ENCODE assay signal across 18 cellular contexts in the genomic region with DNA sequence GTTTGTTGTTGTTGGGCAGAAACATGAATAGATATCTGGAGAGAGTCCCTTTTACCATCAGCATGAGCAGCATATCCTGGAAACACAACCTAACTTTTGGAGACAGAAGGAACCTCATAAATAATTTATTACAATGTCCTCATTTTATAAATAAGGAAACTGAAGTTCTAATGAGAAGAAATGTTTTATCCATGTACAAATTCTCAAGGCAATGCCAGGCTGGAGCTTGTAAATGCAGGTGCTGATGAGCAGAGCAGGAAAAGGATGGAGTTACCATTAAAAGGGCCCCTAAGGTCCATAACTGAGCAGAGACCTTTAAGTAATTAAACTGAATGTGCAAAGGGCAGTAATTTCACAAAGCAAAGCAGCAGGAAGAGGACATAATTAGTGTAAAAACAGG. TPM values are rescaled to one million over a fixed set of nuclear protein-coding genes. Genes with fewer than 3 reads are reported as not detected.
DNase-seq lines count a peak whose midpoint lies in the region; ATAC-seq lines count a peak whose summit lies in the region.
"Had no signal": no experiment of that assay in that cellular context is flagged by ENCODE, and none has a peak within 500 bp of the region (broad histone marks: within the 10 kb centered on the region; RNA-seq: fewer than 3 reads in every experiment).

No MANE protein-coding gene starts in this region.

- H3K36me3 Mint-ChIP-seq in activated CD8-positive, alpha-beta memory T cell treated with anti-CD3 and anti-CD28 coated beads, Interleukin-2, amount 10 ng/mL, durations not matched to agents 7 days and 5 days: peaks cover 69% of the 10 kb centered on the region
- no peaks in the 10 kb centered on the region for H3K36me3 Mint-ChIP-seq in IgD-negative memory B cell
- H3K36me3 Mint-ChIP-seq in activated T-helper 1 cell treated with anti-CD3 and anti-CD28 coated beads, Interleukin-12 subunit alpha, Interleukin-12 subunit beta, Interleukin-2, Interleukin-4 antibody, amounts not matched to agents 30 ng/mL and 10 ng/mL and 1 ng/mL, durations not matched to agents 14 hours and 24 hours and 36 hours (ENCODE audit: low read depth): peaks cover 41% of the 10 kb centered on the region

- H3K9me3 ChIP-seq in trophoblast cell (ENCODE audit: insufficient read depth, low read depth, low read length): peaks cover 5% of the 10 kb centered on the region
- H3K9me3 ChIP-seq: breast epithelium had no signal

- peaks cover 5 to 7% of the 10 kb centered on the region in 2 experiments for H3K36me3 ChIP-seq in trophoblast cell (ENCODE audit: control insufficient read depth in 1 of 2, insufficient read depth in 2 of 2, low read length in 2 of 2)
- H3K36me3 ChIP-seq: breast epithelium had no signal

- no peak overlapping the region for H3K4me2 ChIP-seq in trophoblast cell (ENCODE audit: low read length)

- no peak overlapping the region for H4K8ac ChIP-seq in trophoblast cell (ENCODE audit: low read depth, low read length)

- no peak for DNase-seq in activated CD8-positive, alpha-beta memory T cell treated with anti-CD3 and anti-CD28 coated beads, Interleukin-2, amount 10 ng/mL, durations not matched to agents 7 days and 5 days
- DNase-seq in activated CD8-positive, alpha-beta memory T cell treated with anti-CD3 and anti-CD28 coated beads for 24 hours: no peak
- no peak for DNase-seq in activated T-helper 1 cell treated with anti-CD3 and anti-CD28 coated beads, Interleukin-12 subunit alpha, Interleukin-12 subunit beta, Interleukin-2, Interleukin-4 antibody, amounts not matched to agents 30 ng/mL and 10 ng/mL and 1 ng/mL, durations not matched to agents 14 hours and 24 hours and 36 hours (ENCODE audit: low spot score)
- DNase-seq in trophoblast cell (no peak), DMS153 treated with DMSO at 0.1 percent for 48 hours (lab: John Stamatoyannopoulos, UW; ENCODE audit: unreplicated experiment) (no peak), NCI-H2081 treated with DMSO at 0.1 percent for 48 hours (lab: John Stamatoyannopoulos, UW) (no peak)
- DNase-seq: ACHN, NCI-H1092, occipital lobe, Right ventricle myocardium superior, T1000 had no signal

- H3K23ac ChIP-seq in trophoblast cell (ENCODE audit: low read length): no peak overlapping the region

- no peaks in the 10 kb centered on the region for H3K27me3 Mint-ChIP-seq in activated CD8-positive, alpha-beta memory T cell treated with anti-CD3 and anti-CD28 coated beads, Interleukin-2, amount 10 ng/mL, durations not matched to agents 7 days and 5 days
- H3K27me3 Mint-ChIP-seq in IgD-negative memory B cell: no peaks in the 10 kb centered on the region
- H3K27me3 Mint-ChIP-seq in activated T-helper 1 cell treated with anti-CD3 and anti-CD28 coated beads, Interleukin-12 subunit alpha, Interleukin-12 subunit beta, Interleukin-2, Interleukin-4 antibody, amounts not matched to agents 30 ng/mL and 10 ng/mL and 1 ng/mL, durations not matched to agents 14 hours and 24 hours and 36 hours (ENCODE audit: insufficient read depth): no peaks in the 10 kb centered on the region

- H3K9me3 Mint-ChIP-seq in activated CD8-positive, alpha-beta memory T cell treated with anti-CD3 and anti-CD28 coated beads, Interleukin-2, amount 10 ng/mL, durations not matched to agents 7 days and 5 days (ENCODE audit: low read depth): no peaks in the 10 kb centered on the region
- H3K9me3 Mint-ChIP-seq in IgD-negative memory B cell: no peaks in the 10 kb centered on the region
- H3K9me3 Mint-ChIP-seq in activated T-helper 1 cell treated with anti-CD3 and anti-CD28 coated beads, Interleukin-12 subunit alpha, Interleukin-12 subunit beta, Interleukin-2, Interleukin-4 antibody, amounts not matched to agents 30 ng/mL and 10 ng/mL and 1 ng/mL, durations not matched to agents 14 hours and 24 hours and 36 hours: no peaks in the 10 kb centered on the region

- peak overlapping the region; percentile 64 for H3K4ac ChIP-seq in trophoblast cell (ENCODE audit: low read depth, low read length)

- H2BK5ac ChIP-seq in trophoblast cell (ENCODE audit: low read depth, low read length, poor library complexity): no peak overlapping the region

- CTCF ChIA-PET in activated CD8-positive, alpha-beta memory T cell treated with anti-CD3 and anti-CD28 coated beads, Interleukin-2, amount 10 ng/mL, durations not matched to agents 7 days and 5 days (lab: Charles Lee): interaction anchor here (1.1 to 1.8 kb wide), 3 partner anchors 9 to 131 kb away, joined by 3 to 8 read pairs (median 4); no protein-coding TSS in a partner anchor

- peaks cover 10 to 13% of the 10 kb centered on the region in 2 experiments for H3K4me1 ChIP-seq in trophoblast cell (ENCODE audit: control insufficient read depth in 1 of 2, insufficient read depth in 2 of 2, low read length in 2 of 2)
- H3K4me1 ChIP-seq: breast epithelium had no signal

- no peak overlapping the region for H3K27ac ChIP-seq in trophoblast cell (ENCODE audit: low read depth, low read length)
- H3K27ac ChIP-seq: breast epithelium had no signal

- H3K4me3 Mint-ChIP-seq in activated CD8-positive, alpha-beta memory T cell treated with anti-CD3 and anti-CD28 coated beads, Interleukin-2, amount 10 ng/mL, durations not matched to agents 7 days and 5 days: peak overlapping the region; percentile 3
- H3K4me3 Mint-ChIP-seq in IgD-negative memory B cell: peak overlapping the region; percentile 52 to 76 (median 62)
- H3K4me3 Mint-ChIP-seq in activated T-helper 1 cell treated with anti-CD3 and anti-CD28 coated beads, Interleukin-12 subunit alpha, Interleukin-12 subunit beta, Interleukin-2, Interleukin-4 antibody, amounts not matched to agents 30 ng/mL and 10 ng/mL and 1 ng/mL, durations not matched to agents 14 hours and 24 hours and 36 hours: peak overlapping the region; percentile 63

- H2BK120ac ChIP-seq in trophoblast cell (ENCODE audit: insufficient read depth, low read length, poor library complexity): no peak overlapping the region

- no peak overlapping the region for H4K91ac ChIP-seq in trophoblast cell (ENCODE audit: low read depth, low read length)

- intact Hi-C loops in activated T-helper 1 cell treated with anti-CD3 and anti-CD28 coated beads, Interleukin-12 subunit alpha, Interleukin-12 subunit beta, Interleukin-2, Interleukin-4 antibody, amounts not matched to agents 30 ng/mL and 10 ng/mL and 1 ng/mL, durations not matched to agents 14 hours and 24 hours and 36 hours (cut with micrococcal nuclease): loop anchor here (1.0 to 10.0 kb wide), 8 partner anchors 9 to 767 kb away; a partner anchor contains a TSS

- H3K79me2 ChIP-seq in trophoblast cell (ENCODE audit: control insufficient read depth, insufficient read depth, low read length, poor library complexity): peaks cover 7% of the 10 kb centered on the region

- H2AK5ac ChIP-seq in trophoblast cell (ENCODE audit: low read length): no peak overlapping the region

- H3K18ac ChIP-seq in trophoblast cell (ENCODE audit: low read length): no peak overlapping the region

- H3K4me3 ChIP-seq in trophoblast cell (ENCODE audit: low read depth, low read length): no peak overlapping the region
- H3K4me3 ChIP-seq: breast epithelium had no signal

- H3K27me3 ChIP-seq in trophoblast cell (ENCODE audit: insufficient read depth, low read length): no peaks in the 10 kb centered on the region
- H3K27me3 ChIP-seq: breast epithelium had no signal

- H3K14ac ChIP-seq in trophoblast cell (ENCODE audit: low read length): no peak overlapping the region

- peak overlapping the region; percentile 61 for H3K27ac Mint-ChIP-seq in activated CD8-positive, alpha-beta memory T cell treated with anti-CD3 and anti-CD28 coated beads, Interleukin-2, amount 10 ng/mL, durations not matched to agents 7 days and 5 days
- H3K27ac Mint-ChIP-seq in IgD-negative memory B cell: peak overlapping the region; percentile 15 to 84 (median 83)
- peak overlapping the region; percentile 77 for H3K27ac Mint-ChIP-seq in activated T-helper 1 cell treated with anti-CD3 and anti-CD28 coated beads, Interleukin-12 subunit alpha, Interleukin-12 subunit beta, Interleukin-2, Interleukin-4 antibody, amounts not matched to agents 30 ng/mL and 10 ng/mL and 1 ng/mL, durations not matched to agents 14 hours and 24 hours and 36 hours

- H2BK12ac ChIP-seq in trophoblast cell (ENCODE audit: low read length): no peak overlapping the region

- no peak overlapping the region for H3K9ac ChIP-seq in trophoblast cell (ENCODE audit: low read length)

- H3K4me1 Mint-ChIP-seq in activated CD8-positive, alpha-beta memory T cell treated with anti-CD3 and anti-CD28 coated beads, Interleukin-2, amount 10 ng/mL, durations not matched to agents 7 days and 5 days: peaks cover 85% of the 10 kb centered on the region
- peaks cover 66 to 75% (median 73%) of the 10 kb centered on the region in 3 donors for H3K4me1 Mint-ChIP-seq in IgD-negative memory B cell
- H3K4me1 Mint-ChIP-seq in activated T-helper 1 cell treated with anti-CD3 and anti-CD28 coated beads, Interleukin-12 subunit alpha, Interleukin-12 subunit beta, Interleukin-2, Interleukin-4 antibody, amounts not matched to agents 30 ng/mL and 10 ng/mL and 1 ng/mL, durations not matched to agents 14 hours and 24 hours and 36 hours (ENCODE audit: low read depth): peaks cover 82% of the 10 kb centered on the region

- no peaks in the 10 kb centered on the region for H3K79me1 ChIP-seq in trophoblast cell (ENCODE audit: low read length)

- H4K12ac ChIP-seq in trophoblast cell (ENCODE audit: low read depth, low read length): no peak overlapping the region

- no peak overlapping the region for H2AFZ ChIP-seq in trophoblast cell (ENCODE audit: insufficient read depth, low read length, poor library complexity)

- no peak for ATAC-seq in activated CD8-positive, alpha-beta memory T cell treated with anti-CD3 and anti-CD28 coated beads, Interleukin-2, amount 10 ng/mL, durations not matched to agents 7 days and 5 days
- no peak for ATAC-seq in GM21723 (IDR thresholded peaks at IDR 0.05; ENCODE audit: unreplicated experiment)
- ATAC-seq: HCT116 had no signal

RNA-seq across cellular contexts. Expression of a gene that starts 17.3 kb away (rescaled TPM):
- total RNA-seq in activated CD8-positive, alpha-beta memory T cell treated with anti-CD3 and anti-CD28 coated beads, Interleukin-2, amount 10 ng/mL, durations not matched to agents 7 days and 5 days: 1,000 to 10,000 TPM in 1 of 2 experiments, 100 to 1,000 TPM in 1; 923 to 1,101 TPM
- 835 TPM for polyA plus RNA-seq in IgD-negative memory B cell
- 758 and 774 TPM in 2 replicates for total RNA-seq in activated T-helper 1 cell treated with anti-CD3 and anti-CD28 coated beads, Interleukin-12 subunit alpha, Interleukin-12 subunit beta, Interleukin-2, Interleukin-4 antibody, amounts not matched to agents 30 ng/mL and 10 ng/mL and 1 ng/mL, durations not matched to agents 14 hours and 24 hours and 36 hours
- polyA plus RNA-seq in trophoblast cell (2013): 398 and 413 TPM in 2 replicates

RNA-seq across cellular contexts. Expression of a gene that starts 47.1 kb away (rescaled TPM):
- 1 to 10 TPM; 1.5 to 2.1 TPM for total RNA-seq in activated CD8-positive, alpha-beta memory T cell treated with anti-CD3 and anti-CD28 coated beads, Interleukin-2, amount 10 ng/mL, durations not matched to agents 7 days and 5 days
- not detected for polyA plus RNA-seq in IgD-negative memory B cell
- 0.13 and 0.17 TPM in 2 replicates for total RNA-seq in activated T-helper 1 cell treated with anti-CD3 and anti-CD28 coated beads, Interleukin-12 subunit alpha, Interleukin-12 subunit beta, Interleukin-2, Interleukin-4 antibody, amounts not matched to agents 30 ng/mL and 10 ng/mL and 1 ng/mL, durations not matched to agents 14 hours and 24 hours and 36 hours
- 0.19 and 0.24 TPM in 2 replicates for polyA plus RNA-seq in trophoblast cell (2013)
- total RNA-seq: Right ventricle myocardium superior had no signal
- polyA plus RNA-seq: urinary bladder had no signal

RNA-seq across cellular contexts. Expression of a gene that starts 59.8 kb away (rescaled TPM):
- not detected for total RNA-seq in activated CD8-positive, alpha-beta memory T cell treated with anti-CD3 and anti-CD28 coated beads, Interleukin-2, amount 10 ng/mL, durations not matched to agents 7 days and 5 days
- 0.14 TPM for polyA plus RNA-seq in IgD-negative memory B cell
- total RNA-seq in activated T-helper 1 cell treated with anti-CD3 and anti-CD28 coated beads, Interleukin-12 subunit alpha, Interleukin-12 subunit beta, Interleukin-2, Interleukin-4 antibody, amounts not matched to agents 30 ng/mL and 10 ng/mL and 1 ng/mL, durations not matched to agents 14 hours and 24 hours and 36 hours: not detected in 2 replicates
- 0.07 and 0.12 TPM in 2 replicates for polyA plus RNA-seq in trophoblast cell (2013)
- total RNA-seq: breast epithelium, kidney epithelial cell, mesenteric fat pad, occipital lobe, Right ventricle myocardium superior, urinary bladder had no signal

Comparison
In these comparisons a context has a peak if more than half of its experiments do, and no peak if none do; other contexts are left out.
1. H3K4me3 Mint-ChIP-seq: peak in every context shown above with its lines; median percentile 63 in activated T-helper 1 cell treated with anti-CD3 and anti-CD28 coated beads, Interleukin-12 subunit alpha, Interleukin-12 subunit beta, Interleukin-2, Interleukin-4 antibody, amounts not matched to agents 30 ng/mL and 10 ng/mL and 1 ng/mL, durations not matched to agents 14 hours and 24 hours and 36 hours; 62 in IgD-negative memory B cell; 3 in activated CD8-positive, alpha-beta memory T cell treated with anti-CD3 and anti-CD28 coated beads, Interleukin-2, amount 10 ng/mL, durations not matched to agents 7 days and 5 days.